Comparison of ENCODE assay signal across 28 cellular contexts in genomic region chr20:32594204-32594603, GRCh38.
"Had no signal": no experiment of that assay in that cellular context is flagged by ENCODE, and none has a peak within 500 bp of the region (broad histone marks: within the 10 kb centered on the region; RNA-seq: fewer than 3 reads in every experiment).

No MANE protein-coding gene starts in this region.

- H3K9me3 ChIP-seq: left lung, lower lobe of right lung, pancreas, prostate gland, sigmoid colon, spleen, stomach, testis, tibial artery, upper lobe of right lung had no signal

- ATAC-seq: left colon; left lung; lower lobe of right lung; naive thymus-derived CD8-positive, alpha-beta T cell; pancreas; right cardiac atrium; upper lobe of right lung had no signal

- H3K27ac ChIP-seq: left lung, lower lobe of right lung, pancreas, prostate gland, sigmoid colon, spleen, stomach, testis, tibial artery, upper lobe of right lung had no signal

- H3K27ac Mint-ChIP-seq: nephron; stimulated activated effector memory CD8-positive, alpha-beta T cell treated with anti-CD3 and anti-CD28 coated beads, Interleukin-12 subunit alpha, Interleukin-12 subunit beta, amount 100 ng/mL, for 72 hours had no signal

- H3K27me3 ChIP-seq: pancreas, sigmoid colon, spleen, stomach, testis, upper lobe of right lung had no signal

- H3K4me1 ChIP-seq: lower lobe of right lung, pancreas, prostate gland, sigmoid colon, stomach, testis, tibial artery, upper lobe of right lung had no signal

- H3K4me3 ChIP-seq: left lung, lower lobe of right lung, pancreas, prostate gland, sigmoid colon, spleen, stomach, testis, tibial artery, upper lobe of right lung had no signal

- H3K9me3 Mint-ChIP-seq: immature natural killer cell; naive thymus-derived CD8-positive, alpha-beta T cell; nephron; neural crest cell; stimulated activated effector memory CD8-positive, alpha-beta T cell treated with anti-CD3 and anti-CD28 coated beads, Interleukin-12 subunit alpha, Interleukin-12 subunit beta, amount 100 ng/mL, for 72 hours had no signal

- H3K4me3 Mint-ChIP-seq: immature natural killer cell; naive thymus-derived CD8-positive, alpha-beta T cell; nephron; neural crest cell; stimulated activated effector memory CD8-positive, alpha-beta T cell treated with anti-CD3 and anti-CD28 coated beads, Interleukin-12 subunit alpha, Interleukin-12 subunit beta, amount 100 ng/mL, for 72 hours had no signal

- H3K4me1 Mint-ChIP-seq: nephron, neural crest cell had no signal

- H3K27me3 Mint-ChIP-seq: naive thymus-derived CD8-positive, alpha-beta T cell had no signal

- H3K36me3 Mint-ChIP-seq: immature natural killer cell; naive thymus-derived CD8-positive, alpha-beta T cell; stimulated activated effector memory CD8-positive, alpha-beta T cell treated with anti-CD3 and anti-CD28 coated beads, Interleukin-12 subunit alpha, Interleukin-12 subunit beta, amount 100 ng/mL, for 72 hours had no signal

- H3K36me3 ChIP-seq: left lung, lower lobe of right lung, pancreas, prostate gland, sigmoid colon, spleen, stomach, tibial artery, upper lobe of right lung had no signal

- DNase-seq: hypothalamus; immature natural killer cell; kidney; left colon; left lung; lower lobe of right lung; mammary epithelial cell; mesenchymal stem cell; naive thymus-derived CD8-positive, alpha-beta T cell; nucleus accumbens; pancreas; posterior cingulate gyrus; retina; sigmoid colon; small intestine; spleen; stimulated activated CD4-positive, alpha-beta T cell treated with anti-CD3 and anti-CD28 coated beads, Interleukin-4, amount 100 ng/mL, for 24 hours; stimulated activated naive CD4-positive, alpha-beta T cell; stomach; testis; tibial artery; trophoblast cell; upper lobe of right lung had no signal
